ENCODE assay signal across 29 cellular contexts in the genomic region with DNA sequence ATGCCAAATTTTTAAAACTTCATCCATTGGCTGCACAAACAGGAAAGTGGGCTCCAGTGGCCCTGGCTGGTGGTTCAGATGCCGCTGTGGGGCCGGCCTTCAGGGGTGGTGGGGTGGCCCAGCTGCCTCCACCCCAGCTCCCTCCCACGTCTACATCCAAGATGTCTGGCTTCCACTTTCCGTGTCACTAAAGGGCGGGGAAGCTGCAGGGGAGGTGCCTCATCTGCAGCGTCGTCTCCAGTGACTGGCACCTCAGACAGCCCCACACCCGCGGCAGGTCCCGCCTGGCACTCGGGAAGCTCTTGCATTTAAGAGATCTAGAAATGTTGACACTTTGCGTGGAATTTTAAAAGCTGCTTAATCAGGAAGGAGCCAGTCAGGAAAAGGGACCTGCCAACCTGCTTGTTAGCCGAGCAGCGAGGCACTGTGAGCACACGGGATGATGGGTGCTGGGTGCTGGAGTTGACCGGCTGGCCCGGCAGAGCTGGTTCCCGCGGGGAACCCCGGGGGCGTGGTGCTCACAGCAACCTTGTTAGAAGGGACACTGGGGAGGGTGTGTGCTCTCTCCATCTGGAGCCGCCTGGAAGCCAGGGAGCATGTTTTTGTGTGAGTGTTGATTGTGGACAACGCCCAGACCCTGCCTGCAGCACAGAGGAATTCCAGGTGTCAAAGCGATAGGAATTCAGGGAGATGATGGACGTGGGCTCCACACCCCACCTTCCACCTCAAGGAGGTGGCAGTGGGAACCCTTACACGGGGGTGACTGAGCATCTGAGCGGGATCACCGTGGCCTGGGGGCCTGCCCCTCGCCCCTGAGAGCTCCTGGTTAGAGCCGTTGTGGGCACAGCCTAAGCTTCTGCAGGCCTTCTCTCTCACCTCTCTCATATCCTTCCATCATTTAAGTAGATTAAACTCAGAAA.
DNase-seq lines count a peak whose midpoint lies in the region; ATAC-seq and TF ChIP-seq lines count a peak whose summit lies in the region.
"Had no signal": no experiment of that assay in that cellular context is flagged by ENCODE, and none has a peak within 500 bp of the region (broad histone marks: within the 10 kb centered on the region; RNA-seq: fewer than 3 reads in every experiment).

No MANE protein-coding gene starts in this region.

- DNase-seq in CD14-positive monocyte (ENCODE audit: low spot score) = peak; percentile 27
- peak; percentile 77 to 78 for DNase-seq in left colon
- DNase-seq in putamen (ENCODE audit: low spot score) = peak; percentile 63
- DNase-seq in ecto neural progenitor cell (ENCODE audit: low spot score) = no peak
- no peak for DNase-seq in coronary artery (ENCODE audit: low spot score)
- DNase-seq: ACHN; activated CD4-positive, alpha-beta T cell treated with anti-CD3 and anti-CD28 coated beads, Interleukin-2, amount 50 U/mL, for 1 hour; activated CD8-positive, alpha-beta memory T cell treated with anti-CD3 and anti-CD28 coated beads, Interleukin-2, amount 10 ng/mL, durations not matched to agents 7 days and 5 days; activated naive CD4-positive, alpha-beta T cell treated with anti-CD3 and anti-CD28 coated beads, Interleukin-2, amount 10 ng/mL, durations not matched to agents 7 days and 5 days; activated T-cell treated with anti-CD3 and anti-CD28 coated beads, Interleukin-2, amount 50 U/mL, for 72 hours; central memory CD4-positive, alpha-beta T cell; COR-L47; DMS79 treated with DMSO at 0.1 percent for 48 hours; foreskin fibroblast; H9; Karpas-422; left ventricle myocardium inferior; MV-4-11; NCI-H1694 treated with DMSO at 0.1 percent for 48 hours; NCI-H526 treated with DMSO at 0.1 percent for 48 hours; stimulated activated CD4-positive, alpha-beta T cell treated with anti-CD3 and anti-CD28 coated beads, Interleukin-2, amount 100 ng/mL, for 48 hours; stimulated activated naive B cell treated with anti-CD40 and anti-IgM and Interleukin-4, amounts not matched to agents 10 μg/mL and 1 μg/mL and 100 μg/mL, for 72 hours; testis had no signal

- H3K4me3 Mint-ChIP-seq in CD14-positive monocyte = no peak overlapping the region
- H3K4me3 Mint-ChIP-seq: activated CD8-positive, alpha-beta memory T cell treated with anti-CD3 and anti-CD28 coated beads, Interleukin-2, amount 10 ng/mL, durations not matched to agents 7 days and 5 days; activated naive CD4-positive, alpha-beta T cell treated with anti-CD3 and anti-CD28 coated beads, Interleukin-2, amount 10 ng/mL, durations not matched to agents 7 days and 5 days; activated T-cell treated with anti-CD3 and anti-CD28 coated beads, Interleukin-2, amount 50 U/mL, for 72 hours; H9; stimulated activated naive B cell treated with anti-CD40 and anti-IgM and Interleukin-4, amounts not matched to agents 10 μg/mL and 1 μg/mL and 100 μg/mL, for 72 hours; T-helper 2 cell treated with Interferon-gamma antibody and Interleukin-4, amounts not matched to agents 5 μg/mL and 100 μg/mL, for 36 hours had no signal

- peak overlapping the region; percentile 62 for H3K27ac ChIP-seq in VCaP
- no peak overlapping the region for H3K27ac ChIP-seq in coronary artery
- H3K27ac ChIP-seq: epithelial cell of prostate, left ventricle myocardium inferior, testis had no signal

- no peaks in the 10 kb centered on the region for H3K36me3 Mint-ChIP-seq in CD14-positive monocyte
- H3K36me3 Mint-ChIP-seq: activated CD8-positive, alpha-beta memory T cell treated with anti-CD3 and anti-CD28 coated beads, Interleukin-2, amount 10 ng/mL, durations not matched to agents 7 days and 5 days; activated naive CD4-positive, alpha-beta T cell treated with anti-CD3 and anti-CD28 coated beads, Interleukin-2, amount 10 ng/mL, durations not matched to agents 7 days and 5 days; stimulated activated naive B cell treated with anti-CD40 and anti-IgM and Interleukin-4, amounts not matched to agents 10 μg/mL and 1 μg/mL and 100 μg/mL, for 72 hours had no signal

- intact Hi-C loops in CD14-positive monocyte (cut with micrococcal nuclease) = no loop called here
- intact Hi-C loops in left colon (cut with DNase I, micrococcal nuclease) = no loop called here

- ATAC-seq in left colon (peak; percentile 58), HG02642 (IDR thresholded peaks at IDR 0.05; ENCODE audit: poor library complexity, unreplicated experiment) (no peak), GM19455 (IDR thresholded peaks at IDR 0.05; ENCODE audit: unreplicated experiment) (no peak)
- ATAC-seq: activated CD8-positive, alpha-beta memory T cell treated with anti-CD3 and anti-CD28 coated beads, Interleukin-2, amount 10 ng/mL, durations not matched to agents 7 days and 5 days; activated T-cell treated with anti-CD3 and anti-CD28 coated beads, Interleukin-2, amount 50 U/mL, for 72 hours; stimulated activated naive B cell treated with anti-CD40 and anti-IgM and Interleukin-4, amounts not matched to agents 10 μg/mL and 1 μg/mL and 100 μg/mL, for 72 hours had no signal

- no peaks in the 10 kb centered on the region for H3K4me1 Mint-ChIP-seq in CD14-positive monocyte
- H3K4me1 Mint-ChIP-seq: activated CD8-positive, alpha-beta memory T cell treated with anti-CD3 and anti-CD28 coated beads, Interleukin-2, amount 10 ng/mL, durations not matched to agents 7 days and 5 days; activated naive CD4-positive, alpha-beta T cell treated with anti-CD3 and anti-CD28 coated beads, Interleukin-2, amount 10 ng/mL, durations not matched to agents 7 days and 5 days; H9; stimulated activated naive B cell treated with anti-CD40 and anti-IgM and Interleukin-4, amounts not matched to agents 10 μg/mL and 1 μg/mL and 100 μg/mL, for 72 hours had no signal

- no peak overlapping the region for H3K27ac Mint-ChIP-seq in CD14-positive monocyte
- H3K27ac Mint-ChIP-seq: activated CD8-positive, alpha-beta memory T cell treated with anti-CD3 and anti-CD28 coated beads, Interleukin-2, amount 10 ng/mL, durations not matched to agents 7 days and 5 days; activated naive CD4-positive, alpha-beta T cell treated with anti-CD3 and anti-CD28 coated beads, Interleukin-2, amount 10 ng/mL, durations not matched to agents 7 days and 5 days; activated T-cell treated with anti-CD3 and anti-CD28 coated beads, Interleukin-2, amount 50 U/mL, for 72 hours; stimulated activated naive B cell treated with anti-CD40 and anti-IgM and Interleukin-4, amounts not matched to agents 10 μg/mL and 1 μg/mL and 100 μg/mL, for 72 hours; T-helper 2 cell treated with Interferon-gamma antibody and Interleukin-4, amounts not matched to agents 5 μg/mL and 100 μg/mL, for 36 hours had no signal

- no peak for TF ChIP-seq CTCF in CD14-positive monocyte (IDR thresholded peaks at IDR 0.05)
- no peak for TF ChIP-seq CTCF in VCaP (conservative IDR thresholded peaks at IDR 0.05)
- no peak for TF ChIP-seq CTCF in coronary artery (IDR thresholded peaks at IDR 0.05)

- no peaks in the 10 kb centered on the region for H3K27me3 Mint-ChIP-seq in CD14-positive monocyte (ENCODE audit: low read depth in 3 of 3)
- H3K27me3 Mint-ChIP-seq: activated CD8-positive, alpha-beta memory T cell treated with anti-CD3 and anti-CD28 coated beads, Interleukin-2, amount 10 ng/mL, durations not matched to agents 7 days and 5 days; activated naive CD4-positive, alpha-beta T cell treated with anti-CD3 and anti-CD28 coated beads, Interleukin-2, amount 10 ng/mL, durations not matched to agents 7 days and 5 days; stimulated activated naive B cell treated with anti-CD40 and anti-IgM and Interleukin-4, amounts not matched to agents 10 μg/mL and 1 μg/mL and 100 μg/mL, for 72 hours had no signal

- H3K9me3 Mint-ChIP-seq in CD14-positive monocyte = peaks cover 0 to 5% (median 2%) of the 10 kb centered on the region in 7 donors
- H3K9me3 Mint-ChIP-seq: activated T-cell treated with anti-CD3 and anti-CD28 coated beads, Interleukin-2, amount 50 U/mL, for 72 hours; H9; T-helper 2 cell treated with Interferon-gamma antibody and Interleukin-4, amounts not matched to agents 5 μg/mL and 100 μg/mL, for 36 hours had no signal

- no peak overlapping the region for H3K4me3 ChIP-seq in coronary artery
- H3K4me3 ChIP-seq: left ventricle myocardium inferior, smooth muscle cell, testis had no signal

Comparison
In these comparisons a context has a peak if more than half of its experiments do, and no peak if none do; other contexts are left out.
1. DNase-seq: peak in CD14-positive monocyte (single experiment), left colon (2 of 2) and putamen (single experiment); none in ecto neural progenitor cell (single experiment) and coronary artery (single experiment).